Comparison of ENCODE assay signal across 15 cellular contexts in genomic region chr10:609868-610545, GRCh38.
DNase-seq lines count a peak whose midpoint lies in the region; ATAC-seq and TF ChIP-seq lines count a peak whose summit lies in the region.
"Had no signal": no experiment of that assay in that cellular context is flagged by ENCODE, and none has a peak within 500 bp of the region (broad histone marks: within the 10 kb centered on the region; RNA-seq: fewer than 3 reads in every experiment).

No MANE protein-coding gene starts in this region.

- no peak overlapping the region for H4K8ac ChIP-seq in H9 (replicated peaks; ENCODE audit: insufficient read length, low read depth, low read length)

- H3K4ac ChIP-seq in H9 (ENCODE audit: low read depth, low read length) = no peak overlapping the region

- H4K91ac ChIP-seq in H9 (ENCODE audit: insufficient read length, low read depth, low read length) = no peak overlapping the region

- no peak overlapping the region for H3K9ac ChIP-seq in H9 (ENCODE audit: extremely low read depth, insufficient read length, low read length)
- H3K9ac ChIP-seq in smooth muscle cell (ENCODE audit: low read depth) = no peak overlapping the region

- no peaks in the 10 kb centered on the region; a peak in 1 of 7 replicates for H3K36me3 Mint-ChIP-seq in H9 (ENCODE audit: insufficient read depth in 1 of 3, low read depth in 3 of 3)
- no peaks in the 10 kb centered on the region for H3K36me3 Mint-ChIP-seq in stimulated activated naive B cell treated with anti-CD40 and anti-IgM and Interleukin-4, amounts not matched to agents 10 μg/mL and 1 μg/mL and 100 μg/mL, for 72 hours
- H3K36me3 Mint-ChIP-seq: CD8-positive, alpha-beta T cell had no signal

- no peak overlapping the region for H2BK120ac ChIP-seq in H9 (ENCODE audit: low read depth, low read length, poor library complexity, severe bottlenecking)

- H3K4me3 ChIP-seq in right cardiac atrium (ENCODE audit: low read length) = no peak overlapping the region
- no peak overlapping the region for H3K4me3 ChIP-seq in smooth muscle cell
- H3K4me3 ChIP-seq: mucosa of descending colon, SJCRH30 had no signal

- no peak for DNase-seq in H9
- DNase-seq in right cardiac atrium = no peak
- DNase-seq in smooth muscle cell (lab: John Stamatoyannopoulos, UW; ENCODE audit: unreplicated experiment) = no peak
- DNase-seq in NCI-H774 (lab: John Stamatoyannopoulos, UW) = no peak
- DNase-seq in stimulated activated naive B cell treated with anti-CD40 and anti-IgM and Interleukin-4, amounts not matched to agents 10 μg/mL and 1 μg/mL and 100 μg/mL, for 72 hours = no peak
- DNase-seq: CD8-positive, alpha-beta T cell; cortex of kidney; H7; NCI-H2029; NK-92 treated with Interleukin-12 subunit alpha and Interleukin-12 subunit beta, amount 100 ng/mL, for 24 hours; SJCRH30; stimulated activated naive CD4-positive, alpha-beta T cell had no signal

- no peaks in the 10 kb centered on the region for H3K27me3 Mint-ChIP-seq in H9 (ENCODE audit: low read depth)
- peaks cover 25 to 33% of the 10 kb centered on the region in 2 donors for H3K27me3 Mint-ChIP-seq in stimulated activated naive B cell treated with anti-CD40 and anti-IgM and Interleukin-4, amounts not matched to agents 10 μg/mL and 1 μg/mL and 100 μg/mL, for 72 hours

- H3K14ac ChIP-seq in H9 (ENCODE audit: insufficient read depth, low read length) = peak overlapping the region; percentile 26; the same call in 1 of the 2 replicates

- H2BK12ac ChIP-seq in H9 (ENCODE audit: insufficient read length, low read depth, low read length) = no peak overlapping the region

- no peak overlapping the region for H2AFZ ChIP-seq in H9 (ENCODE audit: low read length)
- H2AFZ ChIP-seq in smooth muscle cell (ENCODE audit: low read depth) = no peak overlapping the region

- WGBS in H9 (ENCODE audit: extremely low coverage, insufficient read length, low lambda C conversion rate) = no CpG with 5 or more reads among the region's 11 CpGs
- 70% methylated on average over 11 of the region's 11 CpGs for WGBS in right cardiac atrium
- WGBS in smooth muscle cell (ENCODE audit: low lambda C conversion rate) = 82% methylated on average over 11 of the region's 11 CpGs

- H2AK5ac ChIP-seq in H9 (ENCODE audit: insufficient read length, low read length) = no peak overlapping the region

- no peak overlapping the region for H2BK15ac ChIP-seq in H9 (ENCODE audit: low read depth, low read length)

- no peak overlapping the region for H4K5ac ChIP-seq in H9 (ENCODE audit: insufficient read length, low read depth, low read length)

- TF ChIP-seq CTCF in H9 (conservative IDR thresholded peaks at IDR 0.05) (no peak), VCaP (conservative IDR thresholded peaks at IDR 0.05) (no peak), smooth muscle cell (IDR thresholded peaks at IDR 0.05; ENCODE audit: borderline replicate concordance, insufficient read depth, poor library complexity, severe bottlenecking) (no peak)

- H3T11ph ChIP-seq in H9 (ENCODE audit: low read length) = no peak overlapping the region

- no peak overlapping the region for H3K27ac ChIP-seq in H9 (ENCODE audit: insufficient read length, low read depth, low read length)
- H3K27ac ChIP-seq in VCaP = peak overlapping the region; percentile 98
- H3K27ac ChIP-seq in right cardiac atrium (ENCODE audit: low read length) = peak overlapping the region; percentile 45
- peak overlapping the region; percentile 93 for H3K27ac ChIP-seq in smooth muscle cell (ENCODE audit: low read depth)
- H3K27ac ChIP-seq: SJCRH30 had no signal

- peaks cover 9% of the 10 kb centered on the region; the same call in 1 of the 2 replicates for H3K4me1 ChIP-seq in H9 (ENCODE audit: insufficient read depth, low read length)
- peaks cover 18% of the 10 kb centered on the region for H3K4me1 ChIP-seq in right cardiac atrium (ENCODE audit: control insufficient read depth, insufficient read depth, low read length)
- H3K4me1 ChIP-seq in smooth muscle cell (ENCODE audit: low read depth) = peaks cover 28% of the 10 kb centered on the region
- H3K4me1 ChIP-seq: SJCRH30 had no signal

- H3K9me3 Mint-ChIP-seq in H9 = no peaks in the 10 kb centered on the region
- H3K9me3 Mint-ChIP-seq in stimulated activated naive B cell treated with anti-CD40 and anti-IgM and Interleukin-4, amounts not matched to agents 10 μg/mL and 1 μg/mL and 100 μg/mL, for 72 hours = peaks cover 0 to 2% of the 10 kb centered on the region in 2 donors
- H3K9me3 Mint-ChIP-seq: CD8-positive, alpha-beta T cell had no signal

- ATAC-seq in right cardiac atrium (no peak), HG02981 (IDR thresholded peaks at IDR 0.05; ENCODE audit: unreplicated experiment) (no peak)
- ATAC-seq in stimulated activated naive B cell treated with anti-CD40 and anti-IgM and Interleukin-4, amounts not matched to agents 10 μg/mL and 1 μg/mL and 100 μg/mL, for 72 hours (replicated peaks) = no peak
- ATAC-seq: CD8-positive, alpha-beta T cell; mucosa of descending colon had no signal

- H3K23ac ChIP-seq in H9 (ENCODE audit: insufficient read length, low read depth, low read length) = no peak overlapping the region

- H3K18ac ChIP-seq in H9 (ENCODE audit: insufficient read length, low read depth, low read length) = no peak overlapping the region

- H3K4me1 Mint-ChIP-seq in H9 = peaks cover 47 to 59% of the 10 kb centered on the region in 2 experiments
- peaks cover 0 to 2% of the 10 kb centered on the region in 2 donors for H3K4me1 Mint-ChIP-seq in stimulated activated naive B cell treated with anti-CD40 and anti-IgM and Interleukin-4, amounts not matched to agents 10 μg/mL and 1 μg/mL and 100 μg/mL, for 72 hours

- H2BK20ac ChIP-seq in H9 (ENCODE audit: low read depth, low read length, poor library complexity, severe bottlenecking) = no peak overlapping the region

- intact Hi-C loops in right cardiac atrium (cut with DNase I) = no loop called here

- H3K4me2 ChIP-seq in H9 (ENCODE audit: insufficient read depth, insufficient read length, low read length) = no peak overlapping the region
- no peak overlapping the region for H3K4me2 ChIP-seq in smooth muscle cell

- H3K27ac Mint-ChIP-seq in H9 = peak overlapping the region; percentile 49 to 89 (median 51); a peak in 4 of 7 replicates
- no peak overlapping the region for H3K27ac Mint-ChIP-seq in stimulated activated naive B cell treated with anti-CD40 and anti-IgM and Interleukin-4, amounts not matched to agents 10 μg/mL and 1 μg/mL and 100 μg/mL, for 72 hours
- H3K27ac Mint-ChIP-seq: CD8-positive, alpha-beta T cell had no signal

- H3K79me2 ChIP-seq in H9 (ENCODE audit: insufficient read depth, low read length) (no peaks in the 10 kb centered on the region), smooth muscle cell (ENCODE audit: low read depth) (peaks cover 56% of the 10 kb centered on the region)

- H3K56ac ChIP-seq in H9 (ENCODE audit: insufficient read length, low read depth, low read length) = no peak overlapping the region

- no peaks in the 10 kb centered on the region for H3K36me3 ChIP-seq in smooth muscle cell (ENCODE audit: low read depth)
- H3K36me3 ChIP-seq: SJCRH30 had no signal

- H3K9me3 ChIP-seq in H9 (ENCODE audit: control insufficient read depth, low read depth, low read length) = no peaks in the 10 kb centered on the region
- no peaks in the 10 kb centered on the region for H3K9me3 ChIP-seq in right cardiac atrium (ENCODE audit: control insufficient read depth, low read length)
- no peaks in the 10 kb centered on the region for H3K9me3 ChIP-seq in smooth muscle cell (replicated peaks; ENCODE audit: low read depth)
- H3K9me3 ChIP-seq: mucosa of descending colon, SJCRH30 had no signal

- H3K4me3 Mint-ChIP-seq in H9 = no peak overlapping the region
- no peak overlapping the region for H3K4me3 Mint-ChIP-seq in stimulated activated naive B cell treated with anti-CD40 and anti-IgM and Interleukin-4, amounts not matched to agents 10 μg/mL and 1 μg/mL and 100 μg/mL, for 72 hours
- H3K4me3 Mint-ChIP-seq: CD8-positive, alpha-beta T cell had no signal

- H3K79me1 ChIP-seq in H9 (ENCODE audit: insufficient read depth, low read depth, low read length, poor library complexity, severe bottlenecking) = no peaks in the 10 kb centered on the region

- no peak overlapping the region for H2BK5ac ChIP-seq in H9 (ENCODE audit: insufficient read length, low read length)

- no peaks in the 10 kb centered on the region for H3K27me3 ChIP-seq in H9 (ENCODE audit: insufficient read depth, low read length)
- no peaks in the 10 kb centered on the region for H3K27me3 ChIP-seq in right cardiac atrium (ENCODE audit: control insufficient read depth, insufficient read depth)
- no peaks in the 10 kb centered on the region for H3K27me3 ChIP-seq in smooth muscle cell (ENCODE audit: low read depth)
- H3K27me3 ChIP-seq: SJCRH30 had no signal

- H4K20me1 ChIP-seq in H9 (ENCODE audit: control insufficient read depth, insufficient read depth, insufficient read length) (peaks cover 2% of the 10 kb centered on the region), smooth muscle cell (ENCODE audit: low read depth) (peaks cover 17% of the 10 kb centered on the region)

- no peaks in the 10 kb centered on the region for H3K23me2 ChIP-seq in H9 (ENCODE audit: insufficient read length, low read depth, low read length, poor library complexity, severe bottlenecking)

- peaks cover 26% of the 10 kb centered on the region for H3F3A ChIP-seq in smooth muscle cell (ENCODE audit: low read depth)
